ENCODE assay signal across 15 cellular contexts in genomic region chr16:30380801-30381208, GRCh38. TPM values are rescaled to one million over a fixed set of nuclear protein-coding genes. Genes with fewer than 3 reads are reported as not detected.
DNase-seq lines count a peak whose midpoint lies in the region; ATAC-seq and TF ChIP-seq lines count a peak whose summit lies in the region.
"Had no signal": no experiment of that assay in that cellular context is flagged by ENCODE, and none has a peak within 500 bp of the region (broad histone marks: within the 10 kb centered on the region; RNA-seq: fewer than 3 reads in every experiment).

No MANE protein-coding gene starts in this region.

- H3K27ac ChIP-seq in foreskin keratinocyte = no peak overlapping the region
- H3K27ac ChIP-seq: testis had no signal

- peaks cover 21% of the 10 kb centered on the region for H3K36me3 Mint-ChIP-seq in stimulated activated naive CD8-positive, alpha-beta T cell treated with anti-CD3 and anti-CD28 coated beads, Interleukin-15, Interleukin-2, amounts not matched to agents 100 ng/mL and 50 ng/mL, for 24 hours (ENCODE audit: low read depth)
- peaks cover 27% of the 10 kb centered on the region for H3K36me3 Mint-ChIP-seq in activated CD4-positive, alpha-beta memory T cell treated with anti-CD3 and anti-CD28 coated beads for 36 hours
- H3K36me3 Mint-ChIP-seq in mesothelial cell of epicardium (peaks cover 2% of the 10 kb centered on the region), type B pancreatic cell (peaks cover 3% of the 10 kb centered on the region)

- no peaks in the 10 kb centered on the region for H3K9me3 Mint-ChIP-seq in stimulated activated naive CD8-positive, alpha-beta T cell treated with anti-CD3 and anti-CD28 coated beads, Interleukin-15, Interleukin-2, amounts not matched to agents 100 ng/mL and 50 ng/mL, for 24 hours
- H3K9me3 Mint-ChIP-seq in activated CD4-positive, alpha-beta memory T cell treated with anti-CD3 and anti-CD28 coated beads for 36 hours = no peaks in the 10 kb centered on the region
- H3K9me3 Mint-ChIP-seq in mesothelial cell of epicardium = no peaks in the 10 kb centered on the region
- no peaks in the 10 kb centered on the region for H3K9me3 Mint-ChIP-seq in type B pancreatic cell

- H3K4me1 ChIP-seq in foreskin keratinocyte = no peaks in the 10 kb centered on the region

- POLR2A ChIA-PET in activated CD4-positive, alpha-beta memory T cell treated with anti-CD3 and anti-CD28 coated beads for 36 hours (lab: Charles Lee) = interaction anchor here (0.9 kb wide), 1 partner anchor 15 kb away, joined by 3 read pairs; no protein-coding TSS in a partner anchor

- H3K4me3 Mint-ChIP-seq in stimulated activated naive CD8-positive, alpha-beta T cell treated with anti-CD3 and anti-CD28 coated beads, Interleukin-15, Interleukin-2, amounts not matched to agents 100 ng/mL and 50 ng/mL, for 24 hours = peak overlapping the region; percentile 87
- H3K4me3 Mint-ChIP-seq in activated CD4-positive, alpha-beta memory T cell treated with anti-CD3 and anti-CD28 coated beads for 36 hours = peak overlapping the region; percentile 95
- H3K4me3 Mint-ChIP-seq in mesothelial cell of epicardium (peak overlapping the region; percentile 24), type B pancreatic cell (peak overlapping the region; percentile 45)

- H3K27ac Mint-ChIP-seq in stimulated activated naive CD8-positive, alpha-beta T cell treated with anti-CD3 and anti-CD28 coated beads, Interleukin-15, Interleukin-2, amounts not matched to agents 100 ng/mL and 50 ng/mL, for 24 hours = peak overlapping the region; percentile 92
- peak overlapping the region; percentile 95 for H3K27ac Mint-ChIP-seq in activated CD4-positive, alpha-beta memory T cell treated with anti-CD3 and anti-CD28 coated beads for 36 hours
- H3K27ac Mint-ChIP-seq in mesothelial cell of epicardium = no peak overlapping the region
- H3K27ac Mint-ChIP-seq in type B pancreatic cell = peak overlapping the region; percentile 41

- no peaks in the 10 kb centered on the region for H3K27me3 Mint-ChIP-seq in stimulated activated naive CD8-positive, alpha-beta T cell treated with anti-CD3 and anti-CD28 coated beads, Interleukin-15, Interleukin-2, amounts not matched to agents 100 ng/mL and 50 ng/mL, for 24 hours
- no peaks in the 10 kb centered on the region for H3K27me3 Mint-ChIP-seq in activated CD4-positive, alpha-beta memory T cell treated with anti-CD3 and anti-CD28 coated beads for 36 hours
- no peaks in the 10 kb centered on the region for H3K27me3 Mint-ChIP-seq in mesothelial cell of epicardium (ENCODE audit: low read depth)
- no peaks in the 10 kb centered on the region for H3K27me3 Mint-ChIP-seq in type B pancreatic cell

- DNase-seq in stimulated activated naive CD8-positive, alpha-beta T cell treated with anti-CD3 and anti-CD28 coated beads, Interleukin-15, Interleukin-2, amounts not matched to agents 100 U/mL and 50 U/mL, for 24 hours = no peak
- DNase-seq in activated CD4-positive, alpha-beta memory T cell treated with anti-CD3 and anti-CD28 coated beads for 36 hours = no peak
- DNase-seq in mesothelial cell of epicardium (ENCODE audit: low spot score in 2 of 2, unreplicated experiment in 2 of 2) (no peak), type B pancreatic cell (ENCODE audit: extremely low spot score, unreplicated experiment) (no peak), NCI-H2107 (lab: John Stamatoyannopoulos, UW) (no peak), foreskin keratinocyte (no peak)
- DNase-seq: AML-193, NCI-H1930, SHP77, T1000, testis had no signal

- no peak for ATAC-seq in stimulated activated naive CD8-positive, alpha-beta T cell treated with anti-CD3 and anti-CD28 coated beads, Interleukin-15, Interleukin-2, amounts not matched to agents 100 U/mL and 50 U/mL, for 24 hours
- ATAC-seq in HG02884 (IDR thresholded peaks at IDR 0.05; ENCODE audit: unreplicated experiment) (no peak), foreskin keratinocyte (no peak)

- CTCF ChIA-PET in activated CD4-positive, alpha-beta memory T cell treated with anti-CD3 and anti-CD28 coated beads for 36 hours (lab: Charles Lee) = interaction anchor here (0.9 to 4.4 kb wide), 4 partner anchors 12 to 49 kb away, joined by 3 to 24 read pairs (median 13); partner anchors contain the start of genes DCTPP1 and ZNF48

- no peaks in the 10 kb centered on the region for H3K27me3 ChIP-seq in foreskin keratinocyte
- H3K27me3 ChIP-seq: testis had no signal

- peaks cover 66% of the 10 kb centered on the region for H3K4me1 Mint-ChIP-seq in stimulated activated naive CD8-positive, alpha-beta T cell treated with anti-CD3 and anti-CD28 coated beads, Interleukin-15, Interleukin-2, amounts not matched to agents 100 ng/mL and 50 ng/mL, for 24 hours (ENCODE audit: low read depth)
- H3K4me1 Mint-ChIP-seq in activated CD4-positive, alpha-beta memory T cell treated with anti-CD3 and anti-CD28 coated beads for 36 hours (ENCODE audit: low read depth) = peaks cover 49% of the 10 kb centered on the region
- H3K4me1 Mint-ChIP-seq in mesothelial cell of epicardium = peaks cover 18% of the 10 kb centered on the region
- peaks cover 17% of the 10 kb centered on the region for H3K4me1 Mint-ChIP-seq in type B pancreatic cell (ENCODE audit: unreplicated experiment)

- intact Hi-C loops in activated CD4-positive, alpha-beta memory T cell treated with anti-CD3 and anti-CD28 coated beads for 36 hours (cut with micrococcal nuclease) = loop anchor here (2.0 kb wide), 1 partner anchor 14 kb away; the partner anchor contains the start of gene ZNF48

- no peak for TF ChIP-seq CTCF in mesothelial cell of epicardium (IDR thresholded peaks at IDR 0.05; ENCODE audit: unreplicated experiment)
- TF ChIP-seq CTCF in type B pancreatic cell (conservative IDR thresholded peaks at IDR 0.05) = no peak
- TF ChIP-seq CTCF in foreskin keratinocyte (conservative IDR thresholded peaks at IDR 0.05) = no peak

RNA-seq across cellular contexts. Expression of gene SEPTIN1, which starts 1.6 kb away (rescaled TPM):
- total RNA-seq in activated CD4-positive, alpha-beta memory T cell treated with anti-CD3 and anti-CD28 coated beads for 36 hours = 100 to 1,000 TPM; 199 to 202 TPM
- total RNA-seq in mesothelial cell of epicardium (0.86 to 1.6 TPM (median 1.4 TPM) in 3 replicates), type B pancreatic cell (ENCODE audit: low replicate concordance) (1.4 and 2.3 TPM in 2 replicates), foreskin keratinocyte (0.14 TPM in 1 of 2 replicates, not detected in the other)
- 0.33 and 0.91 TPM in 2 replicates for polyA plus RNA-seq in foreskin keratinocyte
- total RNA-seq: cerebellum had no signal

RNA-seq across cellular contexts. Expression of gene MYL11, which starts 6.2 kb away (rescaled TPM):
- total RNA-seq in activated CD4-positive, alpha-beta memory T cell treated with anti-CD3 and anti-CD28 coated beads for 36 hours = 1 to 10 TPM in 1 of 2 experiments, under 1 TPM in 1; 0.83 to 1.6 TPM
- total RNA-seq in mesothelial cell of epicardium = 1.4 to 4.4 TPM (median 2.8 TPM) in 3 replicates
- total RNA-seq in type B pancreatic cell (ENCODE audit: low replicate concordance) = 10.4 and 21.7 TPM in 2 replicates
- not detected in 2 replicates for total RNA-seq in foreskin keratinocyte
- polyA plus RNA-seq in foreskin keratinocyte = 0.30 and 0.39 TPM in 2 replicates
- total RNA-seq: mesenteric fat pad had no signal

RNA-seq across cellular contexts. Expression of gene TBC1D10B, which starts 10.5 kb away (rescaled TPM):
- 10 to 100 TPM; 54.7 to 54.8 TPM for total RNA-seq in activated CD4-positive, alpha-beta memory T cell treated with anti-CD3 and anti-CD28 coated beads for 36 hours
- total RNA-seq in mesothelial cell of epicardium = 59.6 to 64.1 TPM (median 64.0 TPM) in 3 replicates
- total RNA-seq in type B pancreatic cell (ENCODE audit: low replicate concordance) = 46.8 and 50.0 TPM in 2 replicates
- 32.1 and 32.9 TPM in 2 replicates for total RNA-seq in foreskin keratinocyte
- 33.8 and 34.6 TPM in 2 replicates for polyA plus RNA-seq in foreskin keratinocyte

RNA-seq across cellular contexts. Expression of gene ZNF48, which starts 14.4 kb away (rescaled TPM):
- 10 to 100 TPM; 13.1 to 13.6 TPM for total RNA-seq in activated CD4-positive, alpha-beta memory T cell treated with anti-CD3 and anti-CD28 coated beads for 36 hours
- total RNA-seq in mesothelial cell of epicardium = 24.2 to 25.2 TPM (median 24.8 TPM) in 3 replicates
- 14.5 and 21.1 TPM in 2 replicates for total RNA-seq in type B pancreatic cell (ENCODE audit: low replicate concordance)
- 8.7 and 10.5 TPM in 2 replicates for total RNA-seq in foreskin keratinocyte
- polyA plus RNA-seq in foreskin keratinocyte = 6.8 and 8.0 TPM in 2 replicates

RNA-seq across cellular contexts. Expression of gene CD2BP2, which starts 25.7 kb away (rescaled TPM):
- 10 to 100 TPM; 60.7 to 61.4 TPM for total RNA-seq in activated CD4-positive, alpha-beta memory T cell treated with anti-CD3 and anti-CD28 coated beads for 36 hours
- total RNA-seq in mesothelial cell of epicardium (63.7 to 63.9 TPM (median 63.9 TPM) in 3 replicates), type B pancreatic cell (ENCODE audit: low replicate concordance) (64.6 and 68.9 TPM in 2 replicates), foreskin keratinocyte (60.4 and 62.5 TPM in 2 replicates)
- polyA plus RNA-seq in foreskin keratinocyte = 73.4 and 81.2 TPM in 2 replicates

Comparison
In these comparisons a context has a peak if more than half of its experiments do, and no peak if none do; other contexts are left out.
1. H3K4me3 Mint-ChIP-seq: peak in every context shown above with its lines; median percentile 95 in activated CD4-positive, alpha-beta memory T cell treated with anti-CD3 and anti-CD28 coated beads for 36 hours; 87 in stimulated activated naive CD8-positive, alpha-beta T cell treated with anti-CD3 and anti-CD28 coated beads, Interleukin-15, Interleukin-2, amounts not matched to agents 100 ng/mL and 50 ng/mL, for 24 hours; 45 in type B pancreatic cell; 24 in mesothelial cell of epicardium.
2. RNA of gene SEPTIN1, which starts 1.6 kb away (total RNA-seq): 199 to 202 TPM in activated CD4-positive, alpha-beta memory T cell treated with anti-CD3 and anti-CD28 coated beads for 36 hours; 1.4 to 2.3 TPM in type B pancreatic cell, 0.86 to 1.6 TPM in mesothelial cell of epicardium and 0.14 TPM in foreskin keratinocyte; every median in the first group is over 10 times any median in the second.